ENCODE assay signal across 2 cellular contexts in the genomic region with DNA sequence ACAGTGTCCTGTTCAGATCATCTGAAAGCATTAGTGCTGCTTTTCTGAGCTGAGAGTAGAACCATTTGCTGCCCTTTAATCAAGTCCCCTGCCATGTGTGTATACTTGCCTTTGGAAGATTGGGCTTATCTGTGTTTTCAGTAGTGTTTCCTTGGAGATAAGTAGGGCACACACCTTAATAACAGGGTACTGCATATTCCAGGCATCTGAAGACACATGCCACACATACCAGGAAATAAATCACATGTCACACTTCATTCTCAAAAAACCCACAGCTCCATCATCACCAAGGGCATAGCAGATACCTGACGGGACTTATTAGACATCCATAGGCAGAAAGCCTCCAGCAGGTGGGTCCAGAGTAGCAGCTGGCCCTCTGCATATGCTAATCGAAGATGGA.
A peak's percentile ranks its signal among the peaks of the same experiment; 100 is the strongest.
TF ChIP-seq lines count a peak whose summit lies in the region.

No MANE protein-coding gene starts in this region.

TF ChIP-seq in SK-N-SH, 30 proteins besides CTCF, POLR2A, EP300 and RAD21 (continued from another document):
- TF ChIP-seq, protein P1, sequence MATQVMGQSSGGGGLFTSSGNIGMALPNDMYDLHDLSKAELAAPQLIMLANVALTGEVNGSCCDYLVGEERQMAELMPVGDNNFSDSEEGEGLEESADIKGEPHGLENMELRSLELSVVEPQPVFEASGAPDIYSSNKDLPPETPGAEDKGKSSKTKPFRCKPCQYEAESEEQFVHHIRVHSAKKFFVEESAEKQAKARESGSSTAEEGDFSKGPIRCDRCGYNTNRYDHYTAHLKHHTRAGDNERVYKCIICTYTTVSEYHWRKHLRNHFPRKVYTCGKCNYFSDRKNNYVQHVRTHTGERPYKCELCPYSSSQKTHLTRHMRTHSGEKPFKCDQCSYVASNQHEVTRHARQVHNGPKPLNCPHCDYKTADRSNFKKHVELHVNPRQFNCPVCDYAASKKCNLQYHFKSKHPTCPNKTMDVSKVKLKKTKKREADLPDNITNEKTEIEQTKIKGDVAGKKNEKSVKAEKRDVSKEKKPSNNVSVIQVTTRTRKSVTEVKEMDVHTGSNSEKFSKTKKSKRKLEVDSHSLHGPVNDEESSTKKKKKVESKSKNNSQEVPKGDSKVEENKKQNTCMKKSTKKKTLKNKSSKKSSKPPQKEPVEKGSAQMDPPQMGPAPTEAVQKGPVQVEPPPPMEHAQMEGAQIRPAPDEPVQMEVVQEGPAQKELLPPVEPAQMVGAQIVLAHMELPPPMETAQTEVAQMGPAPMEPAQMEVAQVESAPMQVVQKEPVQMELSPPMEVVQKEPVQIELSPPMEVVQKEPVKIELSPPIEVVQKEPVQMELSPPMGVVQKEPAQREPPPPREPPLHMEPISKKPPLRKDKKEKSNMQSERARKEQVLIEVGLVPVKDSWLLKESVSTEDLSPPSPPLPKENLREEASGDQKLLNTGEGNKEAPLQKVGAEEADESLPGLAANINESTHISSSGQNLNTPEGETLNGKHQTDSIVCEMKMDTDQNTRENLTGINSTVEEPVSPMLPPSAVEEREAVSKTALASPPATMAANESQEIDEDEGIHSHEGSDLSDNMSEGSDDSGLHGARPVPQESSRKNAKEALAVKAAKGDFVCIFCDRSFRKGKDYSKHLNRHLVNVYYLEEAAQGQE (IDR thresholded peaks at IDR 0.05; ENCODE audit: low read depth, low read length) = no peak
- TF ChIP-seq RXRA (IDR thresholded peaks at IDR 0.05; ENCODE audit: borderline replicate concordance, low read depth) = no peak
- no peak for TF ChIP-seq CHD2 (IDR thresholded peaks at IDR 0.05; ENCODE audit: low read length, partially characterized antibody)
- TF ChIP-seq ELF1 (IDR thresholded peaks at IDR 0.05) = no peak
- TF ChIP-seq MXI1 (IDR thresholded peaks at IDR 0.05; ENCODE audit: low read depth, low read length) = no peak
- TF ChIP-seq, protein P2, sequence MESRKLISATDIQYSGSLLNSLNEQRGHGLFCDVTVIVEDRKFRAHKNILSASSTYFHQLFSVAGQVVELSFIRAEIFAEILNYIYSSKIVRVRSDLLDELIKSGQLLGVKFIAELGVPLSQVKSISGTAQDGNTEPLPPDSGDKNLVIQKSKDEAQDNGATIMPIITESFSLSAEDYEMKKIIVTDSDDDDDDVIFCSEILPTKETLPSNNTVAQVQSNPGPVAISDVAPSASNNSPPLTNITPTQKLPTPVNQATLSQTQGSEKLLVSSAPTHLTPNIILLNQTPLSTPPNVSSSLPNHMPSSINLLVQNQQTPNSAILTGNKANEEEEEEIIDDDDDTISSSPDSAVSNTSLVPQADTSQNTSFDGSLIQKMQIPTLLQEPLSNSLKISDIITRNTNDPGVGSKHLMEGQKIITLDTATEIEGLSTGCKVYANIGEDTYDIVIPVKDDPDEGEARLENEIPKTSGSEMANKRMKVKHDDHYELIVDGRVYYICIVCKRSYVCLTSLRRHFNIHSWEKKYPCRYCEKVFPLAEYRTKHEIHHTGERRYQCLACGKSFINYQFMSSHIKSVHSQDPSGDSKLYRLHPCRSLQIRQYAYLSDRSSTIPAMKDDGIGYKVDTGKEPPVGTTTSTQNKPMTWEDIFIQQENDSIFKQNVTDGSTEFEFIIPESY (IDR thresholded peaks at IDR 0.05; ENCODE audit: borderline replicate concordance, low read depth) = no peak
- TF ChIP-seq TEAD4 (IDR thresholded peaks at IDR 0.05; ENCODE audit: borderline replicate concordance, insufficient read depth) = no peak
- TF ChIP-seq FOSL2 (IDR thresholded peaks at IDR 0.05; ENCODE audit: borderline replicate concordance, low read depth) = no peak
- no peak for TF ChIP-seq TAF1 (IDR thresholded peaks at IDR 0.05; ENCODE audit: borderline replicate concordance, low read depth, low read length)
- no peak for TF ChIP-seq EZH2phosphoT487 (IDR thresholded peaks at IDR 0.05; ENCODE audit: borderline replicate concordance, low read depth)
- TF ChIP-seq, protein P3, sequence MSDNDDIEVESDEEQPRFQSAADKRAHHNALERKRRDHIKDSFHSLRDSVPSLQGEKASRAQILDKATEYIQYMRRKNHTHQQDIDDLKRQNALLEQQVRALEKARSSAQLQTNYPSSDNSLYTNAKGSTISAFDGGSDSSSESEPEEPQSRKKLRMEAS (IDR thresholded peaks at IDR 0.05; ENCODE audit: low read depth) = no peak

TF ChIP-seq in neural cell, 6 proteins besides CTCF, POLR2A, EP300 and RAD21 (continued from another document):
- TF ChIP-seq, protein P1 (IDR thresholded peaks at IDR 0.05; ENCODE audit: borderline replicate concordance) = peak; percentile 22
